ENCODE assay signal across 9 cellular contexts in genomic region chr1:94873520-94874351, GRCh38. TPM values are rescaled to one million over a fixed set of nuclear protein-coding genes. Genes with fewer than 3 reads are reported as not detected.
DNase-seq lines count a peak whose midpoint lies in the region; ATAC-seq and TF ChIP-seq lines count a peak whose summit lies in the region.
"Had no signal": no experiment of that assay in that cellular context is flagged by ENCODE, and none has a peak within 500 bp of the region (broad histone marks: within the 10 kb centered on the region; RNA-seq: fewer than 3 reads in every experiment).

No MANE protein-coding gene starts in this region.

- intact Hi-C loops in activated T-helper 2 cell treated with anti-CD3 and anti-CD28 coated beads, Interferon-gamma antibody, Interleukin-2, Interleukin-4, amounts not matched to agents 10 μg/mL and 5 μg/mL and 100 μg/mL, durations not matched to agents 14 hours and 24 hours and 36 hours (cut with micrococcal nuclease), result no loop called here

- H3K4me3 ChIP-seq in fibroblast of the aortic adventitia (ENCODE audit: low read depth, low read length), result no peak overlapping the region

- H3K4me3 Mint-ChIP-seq in activated T-helper 2 cell treated with anti-CD3 and anti-CD28 coated beads, Interferon-gamma antibody, Interleukin-2, Interleukin-4, amounts not matched to agents 10 μg/mL and 5 μg/mL and 100 μg/mL, durations not matched to agents 14 hours and 24 hours and 36 hours (ENCODE audit: low read depth), result no peak overlapping the region

- TF ChIP-seq CTCF in fibroblast of the aortic adventitia (IDR thresholded peaks at IDR 0.05; ENCODE audit: insufficient read depth, low read length), result no peak

- H3K27me3 Mint-ChIP-seq in activated T-helper 2 cell treated with anti-CD3 and anti-CD28 coated beads, Interferon-gamma antibody, Interleukin-2, Interleukin-4, amounts not matched to agents 10 μg/mL and 5 μg/mL and 100 μg/mL, durations not matched to agents 14 hours and 24 hours and 36 hours (ENCODE audit: low read depth), result peaks cover 4% of the 10 kb centered on the region

- peaks cover 6% of the 10 kb centered on the region for H3K4me1 Mint-ChIP-seq in activated T-helper 2 cell treated with anti-CD3 and anti-CD28 coated beads, Interferon-gamma antibody, Interleukin-2, Interleukin-4, amounts not matched to agents 10 μg/mL and 5 μg/mL and 100 μg/mL, durations not matched to agents 14 hours and 24 hours and 36 hours (ENCODE audit: low read depth)

- ATAC-seq in GM21786 (IDR thresholded peaks at IDR 0.05; ENCODE audit: unreplicated experiment), result peak; percentile 46

- no peak overlapping the region for H3K27ac Mint-ChIP-seq in activated T-helper 2 cell treated with anti-CD3 and anti-CD28 coated beads, Interferon-gamma antibody, Interleukin-2, Interleukin-4, amounts not matched to agents 10 μg/mL and 5 μg/mL and 100 μg/mL, durations not matched to agents 14 hours and 24 hours and 36 hours

- DNase-seq in NCI-H446 treated with DMSO at 0.1 percent for 48 hours (lab: John Stamatoyannopoulos, UW) (peak; percentile 26), fibroblast of the aortic adventitia (ENCODE audit: low read depth) (peak; percentile 39), superior temporal gyrus (ENCODE audit: extremely low spot score) (peak; percentile 92), cortex of kidney (lab: John Stamatoyannopoulos, UW) (no peak), KG1 (lab: John Stamatoyannopoulos, UW) (no peak)
- no peak for DNase-seq in activated T-helper 2 cell treated with anti-CD3 and anti-CD28 coated beads, Interferon-gamma antibody, Interleukin-2, Interleukin-4, amounts not matched to agents 10 μg/mL and 5 μg/mL and 100 μg/mL, durations not matched to agents 14 hours and 24 hours and 36 hours (ENCODE audit: low spot score)
- no peak for DNase-seq in activated CD4-positive, alpha-beta T cell treated with anti-CD3 and anti-CD28 coated beads for 1 hour
- DNase-seq: stimulated activated CD4-positive, alpha-beta T cell treated with anti-CD3 and anti-CD28 coated beads, Interleukin-2, amount 100 ng/mL, for 24 hours had no signal

- H3K36me3 Mint-ChIP-seq in activated T-helper 2 cell treated with anti-CD3 and anti-CD28 coated beads, Interferon-gamma antibody, Interleukin-2, Interleukin-4, amounts not matched to agents 10 μg/mL and 5 μg/mL and 100 μg/mL, durations not matched to agents 14 hours and 24 hours and 36 hours (ENCODE audit: low read depth), result no peaks in the 10 kb centered on the region

- no peaks in the 10 kb centered on the region for H3K9me3 Mint-ChIP-seq in activated T-helper 2 cell treated with anti-CD3 and anti-CD28 coated beads, Interferon-gamma antibody, Interleukin-2, Interleukin-4, amounts not matched to agents 10 μg/mL and 5 μg/mL and 100 μg/mL, durations not matched to agents 14 hours and 24 hours and 36 hours

RNA-seq across cellular contexts. Expression of gene CNN3, which starts 53.2 kb away (rescaled TPM):
- 211 and 318 TPM in 2 replicates for total RNA-seq in fibroblast of the aortic adventitia (ENCODE audit: low replicate concordance)
- 2.6 and 2.7 TPM in 2 replicates for total RNA-seq in activated T-helper 2 cell treated with anti-CD3 and anti-CD28 coated beads, Interferon-gamma antibody, Interleukin-2, Interleukin-4, amounts not matched to agents 10 μg/mL and 5 μg/mL and 100 μg/mL, durations not matched to agents 14 hours and 24 hours and 36 hours

RNA-seq across cellular contexts. Expression of gene SLC44A3, which starts 53.6 kb away (rescaled TPM):
- total RNA-seq in fibroblast of the aortic adventitia (ENCODE audit: low replicate concordance), result 1.6 and 2.9 TPM in 2 replicates
- total RNA-seq in activated T-helper 2 cell treated with anti-CD3 and anti-CD28 coated beads, Interferon-gamma antibody, Interleukin-2, Interleukin-4, amounts not matched to agents 10 μg/mL and 5 μg/mL and 100 μg/mL, durations not matched to agents 14 hours and 24 hours and 36 hours, result not detected in 2 replicates

Comparison
In these comparisons a context has a peak if more than half of its experiments do, and no peak if none do; other contexts are left out.
1. DNase-seq: peak in NCI-H446 treated with DMSO at 0.1 percent for 48 hours (single experiment), fibroblast of the aortic adventitia (single experiment) and superior temporal gyrus (single experiment); none in cortex of kidney (single experiment), KG1 (single experiment), activated T-helper 2 cell treated with anti-CD3 and anti-CD28 coated beads, Interferon-gamma antibody, Interleukin-2, Interleukin-4, amounts not matched to agents 10 μg/mL and 5 μg/mL and 100 μg/mL, durations not matched to agents 14 hours and 24 hours and 36 hours (single experiment) and activated CD4-positive, alpha-beta T cell treated with anti-CD3 and anti-CD28 coated beads for 1 hour (single experiment).
2. RNA of gene CNN3, which starts 53.2 kb away (total RNA-seq): 211 to 318 TPM in fibroblast of the aortic adventitia; 2.6 to 2.7 TPM in activated T-helper 2 cell treated with anti-CD3 and anti-CD28 coated beads, Interferon-gamma antibody, Interleukin-2, Interleukin-4, amounts not matched to agents 10 μg/mL and 5 μg/mL and 100 μg/mL, durations not matched to agents 14 hours and 24 hours and 36 hours; every median in the first group is over 10 times any median in the second.